Comparison of ENCODE assay signal across 1 cellular context in genomic region chr2:42055573-42056514, GRCh38.
TF ChIP-seq lines count a peak whose summit lies in the region.

No MANE protein-coding gene starts in this region.

TF ChIP-seq in HCT116, 20 proteins besides CTCF, POLR2A, EP300 and RAD21 (continued from another document):
- TF ChIP-seq REST (IDR thresholded peaks at IDR 0.05; ENCODE audit: low read depth), result no peak
